In the genomic region with DNA sequence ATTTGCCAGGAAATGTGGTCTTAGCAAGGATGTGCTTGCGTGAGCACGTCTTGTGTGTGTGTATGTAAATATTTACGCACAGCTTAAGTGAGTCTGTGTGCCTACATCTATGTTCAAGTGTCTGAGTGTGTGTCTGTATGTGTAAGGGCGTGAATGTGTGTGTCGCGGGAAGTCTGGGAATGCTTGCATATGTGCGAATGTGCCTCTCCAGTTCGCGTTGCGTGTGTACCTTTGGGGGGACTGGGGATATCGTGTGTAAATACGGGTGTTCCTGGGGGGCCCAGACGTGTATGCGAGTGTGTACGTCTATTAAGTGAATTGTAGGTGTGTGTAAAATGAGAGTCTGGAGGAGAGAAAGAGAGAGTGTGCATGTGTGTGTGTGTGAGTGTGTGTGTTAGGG, we compare ENCODE assay signal across 17 cellular contexts.
"Had no signal": no experiment of that assay in that cellular context is flagged by ENCODE, and none has a peak within 500 bp of the region (broad histone marks: within the 10 kb centered on the region; RNA-seq: fewer than 3 reads in every experiment).

No MANE protein-coding gene starts in this region.

- H3K27me3 ChIP-seq: neural progenitor cell, pancreas, thyroid gland, upper lobe of left lung, uterus had no signal

- H3K4me1 ChIP-seq: pancreas, thyroid gland, uterus had no signal

- H3K9ac ChIP-seq: neural progenitor cell had no signal

- H3K4me1 Mint-ChIP-seq: naive thymus-derived CD4-positive, alpha-beta T cell had no signal

- DNase-seq: erythroblast; foreskin melanocyte; left colon; naive thymus-derived CD4-positive, alpha-beta T cell; pancreas; right cardiac atrium; small intestine; stimulated activated CD4-positive, alpha-beta T cell treated with anti-CD3 and anti-CD28 coated beads, Interleukin-12 subunit alpha, Interleukin-12 subunit beta, amount 100 ng/mL, for 4 hours; stimulated activated naive CD4-positive, alpha-beta T cell treated with Interleukin-2 at 50 U/mL for 16 hours; thyroid gland; uterus had no signal

- H2AFZ ChIP-seq: neural progenitor cell had no signal

- H3K27me3 Mint-ChIP-seq: dendritic cell treated with granulocyte-macrophage colony-stimulating factor and Interleukin-4, amounts not matched to agents 40 ng/mL and 50 ng/mL, for 4 days had no signal

- H3K9me3 Mint-ChIP-seq: dendritic cell treated with granulocyte-macrophage colony-stimulating factor and Interleukin-4, amounts not matched to agents 40 ng/mL and 50 ng/mL, for 4 days; neural progenitor cell had no signal

- ATAC-seq: left colon; naive thymus-derived CD4-positive, alpha-beta T cell; pancreas; right cardiac atrium had no signal

- H3K36me3 Mint-ChIP-seq: naive thymus-derived CD4-positive, alpha-beta T cell; neural progenitor cell had no signal

- FAIRE-seq: colon, endothelial cell of umbilical vein, pancreas, small intestine had no signal

- H3K27ac ChIP-seq: neural progenitor cell, pancreas, thyroid gland, upper lobe of left lung, uterus had no signal

- H3K4me2 ChIP-seq: neural progenitor cell had no signal

- H3K27ac Mint-ChIP-seq: dendritic cell treated with granulocyte-macrophage colony-stimulating factor and Interleukin-4, amounts not matched to agents 40 ng/mL and 50 ng/mL, for 4 days; naive thymus-derived CD4-positive, alpha-beta T cell; neural progenitor cell; progenitor cell of endocrine pancreas had no signal

- H3K4me3 Mint-ChIP-seq: dendritic cell treated with granulocyte-macrophage colony-stimulating factor and Interleukin-4, amounts not matched to agents 40 ng/mL and 50 ng/mL, for 4 days; naive thymus-derived CD4-positive, alpha-beta T cell; neural progenitor cell had no signal

- H3K4me3 ChIP-seq: neural progenitor cell, pancreas, thyroid gland, upper lobe of left lung, uterus had no signal

- H3K36me3 ChIP-seq: neural progenitor cell, pancreas, thyroid gland, upper lobe of left lung, uterus had no signal

- H3K9me3 ChIP-seq: pancreas, thyroid gland, upper lobe of left lung, uterus had no signal
